1 cellular context compared by ENCODE assay signal in genomic region chr12:9244894-9245293, GRCh38.
TF ChIP-seq lines count a peak whose summit lies in the region.

No MANE protein-coding gene starts in this region.

TF ChIP-seq in GM12878, 131 proteins besides CTCF, POLR2A, EP300 and RAD21 (continued from another document):
- TF ChIP-seq EED (IDR thresholded peaks at IDR 0.05; ENCODE audit: low read depth) (peak; percentile 48), KLF5 (IDR thresholded peaks at IDR 0.05; ENCODE audit: partially characterized antibody) (no peak), TARDBP (IDR thresholded peaks at IDR 0.05; ENCODE audit: borderline replicate concordance) (no peak), NFIC (IDR thresholded peaks at IDR 0.05; ENCODE audit: low read depth, low read length) (0 out of 2 replicates have a peak, but pooled peaks have one; percentile 52), HDAC2 (IDR thresholded peaks at IDR 0.05) (no peak), TCF12 (IDR thresholded peaks at IDR 0.05; ENCODE audit: low read depth, low read length) (no peak), ZNF384 (IDR thresholded peaks at IDR 0.05; ENCODE audit: borderline replicate concordance, low read depth, low read length) (no peak), ZNF24 (IDR thresholded peaks at IDR 0.05) (no peak), STAT1 (conservative IDR thresholded peaks at IDR 0.05) (no peak), ZZZ3 (IDR thresholded peaks at IDR 0.05; ENCODE audit: control insufficient read depth, insufficient read length, low read depth) (no peak), NFYA (IDR thresholded peaks at IDR 0.05; ENCODE audit: borderline replicate concordance, low read depth, low read length) (no peak), NBN (IDR thresholded peaks at IDR 0.05) (no peak), BMI1 (IDR thresholded peaks at IDR 0.05; ENCODE audit: borderline replicate concordance) (no peak), CREB1 (IDR thresholded peaks at IDR 0.05; ENCODE audit: low read depth) (no peak), NR2C1 (IDR thresholded peaks at IDR 0.05) (no peak), IKZF1 (conservative IDR thresholded peaks at IDR 0.05) (peak; percentile 28; the same call in 1 of the 2 replicates), JUNB (IDR thresholded peaks at IDR 0.05) (peak; percentile 80), ELK1 (IDR thresholded peaks at IDR 0.05; ENCODE audit: low read depth, low read length) (no peak), E4F1 (IDR thresholded peaks at IDR 0.05; ENCODE audit: borderline replicate concordance, partially characterized antibody) (no peak), WRNIP1 (IDR thresholded peaks at IDR 0.05; ENCODE audit: borderline replicate concordance, low read depth, low read length) (no peak), STAT3 (IDR thresholded peaks at IDR 0.05; ENCODE audit: low read depth, low read length) (no peak), BCL11A (IDR thresholded peaks at IDR 0.05; ENCODE audit: low read depth, low read length) (peak; percentile 36; the same call in 1 of the 2 replicates), MXI1 (IDR thresholded peaks at IDR 0.05; ENCODE audit: low read depth, low read length) (no peak), FOXK2 (IDR thresholded peaks at IDR 0.05) (no peak), MEF2A (IDR thresholded peaks at IDR 0.05; ENCODE audit: insufficient read depth, low read depth, low read length) (0 out of 2 replicates have a peak, but pooled peaks have one; percentile 34), SKIL (IDR thresholded peaks at IDR 0.05; ENCODE audit: low read depth, poor library complexity, severe bottlenecking) (no peak), RUNX3 (IDR thresholded peaks at IDR 0.05; ENCODE audit: low read length) (peak; percentile 50), CBX5 (IDR thresholded peaks at IDR 0.05; ENCODE audit: low read depth) (no peak), ASH2L (IDR thresholded peaks at IDR 0.05; ENCODE audit: borderline replicate concordance, low read depth) (no peak), CREM (IDR thresholded peaks at IDR 0.05; ENCODE audit: low read depth) (peak; percentile 37), MLLT1 (IDR thresholded peaks at IDR 0.05) (no peak), ATF7 (IDR thresholded peaks at IDR 0.05; ENCODE audit: low read depth) (no peak), IRF4 (IDR thresholded peaks at IDR 0.05; ENCODE audit: low read depth, low read length) (peak; percentile 78; the same call in 1 of the 2 replicates)
- TF ChIP-seq, protein P1, sequence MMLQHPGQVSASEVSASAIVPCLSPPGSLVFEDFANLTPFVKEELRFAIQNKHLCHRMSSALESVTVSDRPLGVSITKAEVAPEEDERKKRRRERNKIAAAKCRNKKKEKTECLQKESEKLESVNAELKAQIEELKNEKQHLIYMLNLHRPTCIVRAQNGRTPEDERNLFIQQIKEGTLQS (IDR thresholded peaks at IDR 0.05; ENCODE audit: borderline replicate concordance, extremely low read depth, low read depth, low read length) = no peak
- TF ChIP-seq, protein P2, sequence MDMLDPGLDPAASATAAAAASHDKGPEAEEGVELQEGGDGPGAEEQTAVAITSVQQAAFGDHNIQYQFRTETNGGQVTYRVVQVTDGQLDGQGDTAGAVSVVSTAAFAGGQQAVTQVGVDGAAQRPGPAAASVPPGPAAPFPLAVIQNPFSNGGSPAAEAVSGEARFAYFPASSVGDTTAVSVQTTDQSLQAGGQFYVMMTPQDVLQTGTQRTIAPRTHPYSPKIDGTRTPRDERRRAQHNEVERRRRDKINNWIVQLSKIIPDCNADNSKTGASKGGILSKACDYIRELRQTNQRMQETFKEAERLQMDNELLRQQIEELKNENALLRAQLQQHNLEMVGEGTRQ (IDR thresholded peaks at IDR 0.05; ENCODE audit: borderline replicate concordance, low read depth, low read length) = no peak
- TF ChIP-seq, protein P3, sequence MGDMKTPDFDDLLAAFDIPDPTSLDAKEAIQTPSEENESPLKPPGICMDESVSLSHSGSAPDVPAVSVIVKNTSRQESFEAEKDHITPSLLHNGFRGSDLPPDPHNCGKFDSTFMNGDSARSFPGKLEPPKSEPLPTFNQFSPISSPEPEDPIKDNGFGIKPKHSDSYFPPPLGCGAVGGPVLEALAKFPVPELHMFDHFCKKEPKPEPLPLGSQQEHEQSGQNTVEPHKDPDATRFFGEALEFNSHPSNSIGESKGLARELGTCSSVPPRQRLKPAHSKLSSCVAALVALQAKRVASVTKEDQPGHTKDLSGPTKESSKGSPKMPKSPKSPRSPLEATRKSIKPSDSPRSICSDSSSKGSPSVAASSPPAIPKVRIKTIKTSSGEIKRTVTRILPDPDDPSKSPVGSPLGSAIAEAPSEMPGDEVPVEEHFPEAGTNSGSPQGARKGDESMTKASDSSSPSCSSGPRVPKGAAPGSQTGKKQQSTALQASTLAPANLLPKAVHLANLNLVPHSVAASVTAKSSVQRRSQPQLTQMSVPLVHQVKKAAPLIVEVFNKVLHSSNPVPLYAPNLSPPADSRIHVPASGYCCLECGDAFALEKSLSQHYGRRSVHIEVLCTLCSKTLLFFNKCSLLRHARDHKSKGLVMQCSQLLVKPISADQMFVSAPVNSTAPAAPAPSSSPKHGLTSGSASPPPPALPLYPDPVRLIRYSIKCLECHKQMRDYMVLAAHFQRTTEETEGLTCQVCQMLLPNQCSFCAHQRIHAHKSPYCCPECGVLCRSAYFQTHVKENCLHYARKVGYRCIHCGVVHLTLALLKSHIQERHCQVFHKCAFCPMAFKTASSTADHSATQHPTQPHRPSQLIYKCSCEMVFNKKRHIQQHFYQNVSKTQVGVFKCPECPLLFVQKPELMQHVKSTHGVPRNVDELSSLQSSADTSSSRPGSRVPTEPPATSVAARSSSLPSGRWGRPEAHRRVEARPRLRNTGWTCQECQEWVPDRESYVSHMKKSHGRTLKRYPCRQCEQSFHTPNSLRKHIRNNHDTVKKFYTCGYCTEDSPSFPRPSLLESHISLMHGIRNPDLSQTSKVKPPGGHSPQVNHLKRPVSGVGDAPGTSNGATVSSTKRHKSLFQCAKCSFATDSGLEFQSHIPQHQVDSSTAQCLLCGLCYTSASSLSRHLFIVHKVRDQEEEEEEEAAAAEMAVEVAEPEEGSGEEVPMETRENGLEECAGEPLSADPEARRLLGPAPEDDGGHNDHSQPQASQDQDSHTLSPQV (IDR thresholded peaks at IDR 0.05) = no peak
